In the genomic region with DNA sequence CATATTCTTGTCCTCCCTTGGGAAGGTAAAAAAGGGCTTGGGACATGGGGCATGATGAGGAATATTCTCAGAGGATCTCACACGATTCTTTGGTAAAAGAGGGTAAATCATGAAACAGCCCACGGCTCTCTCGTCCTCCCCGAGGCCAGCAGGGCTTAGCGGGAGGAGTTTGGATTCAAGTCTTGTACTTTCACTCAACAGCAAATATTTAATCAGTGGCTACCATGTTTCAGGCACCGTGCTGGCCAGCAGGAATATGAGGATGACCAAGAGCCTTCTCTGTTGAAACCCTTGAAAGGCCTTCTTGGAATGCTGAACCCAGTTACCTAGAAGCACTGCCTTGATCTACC, we compare ENCODE assay signal across 10 cellular contexts. TPM values are rescaled to one million over a fixed set of nuclear protein-coding genes. Genes with fewer than 3 reads are reported as not detected.
A peak's percentile ranks its signal among the peaks of the same experiment; 100 is the strongest.
DNase-seq lines count a peak whose midpoint lies in the region; ATAC-seq and TF ChIP-seq lines count a peak whose summit lies in the region.
"Had no signal": no experiment of that assay in that cellular context is flagged by ENCODE, and none has a peak within 500 bp of the region (broad histone marks: within the 10 kb centered on the region; RNA-seq: fewer than 3 reads in every experiment).

No MANE protein-coding gene starts in this region.

- H3K4me3 ChIP-seq in HCT116 (replicated peaks in 1 of 2; ENCODE audit: low read depth in 1 of 2, low read length in 2 of 2) = no peak overlapping the region
- no peak overlapping the region for H3K4me3 ChIP-seq in gastroesophageal sphincter
- peak overlapping the region in 1 of 8 donors; percentile 46 for H3K4me3 ChIP-seq in spleen

- H3K9ac ChIP-seq in HCT116 (ENCODE audit: low read length) = 0 out of 2 replicates have a peak overlapping the region, but pooled peaks have one; percentile 1

- no peak for DNase-seq in HCT116 (ENCODE audit: low read depth, low spot score)
- DNase-seq in activated CD4-positive, alpha-beta memory T cell treated with anti-CD3 and anti-CD28 coated beads, Interleukin-2, amount 10 ng/mL, durations not matched to agents 7 days and 5 days = no peak
- no peak for DNase-seq in spleen
- DNase-seq in midbrain (lab: John Stamatoyannopoulos, UW) = no peak
- no peak for DNase-seq in stimulated activated CD8-positive, alpha-beta memory T cell treated with anti-CD3 and anti-CD28 coated beads, Interleukin-4, amount 100 ng/mL, for 48 hours
- no peak for DNase-seq in pons (ENCODE audit: low spot score)
- DNase-seq: NCI-H526 had no signal

- RAD21 ChIA-PET in HCT116 (lab: Charles Lee; ENCODE audit: low non-redundant PET in 1 of 2, low total read pairs in 2 of 2, uncharacterized antibody in 2 of 2, unreplicated experiment in 2 of 2) = no interaction called here

- H3K9me3 Mint-ChIP-seq in activated CD4-positive, alpha-beta memory T cell treated with anti-CD3 and anti-CD28 coated beads, Interleukin-2, amount 10 ng/mL, durations not matched to agents 7 days and 5 days = no peaks in the 10 kb centered on the region

- no peak for TF ChIP-seq EP300 in gastroesophageal sphincter (IDR thresholded peaks at IDR 0.05)

- 29 to 48% methylated on average over 3 to 6 of the region's 6 CpGs for WGBS in gastroesophageal sphincter (ENCODE audit: low coverage in 1 of 2), 2 donors
- 57 to 77% (median 61%) methylated on average over 6 of the region's 6 CpGs for WGBS in spleen, 5 donors

- BruUV-seq in HCT116 (replicated peaks; lab: Mats Ljungman, UMichigan) = no TSS peak

- H3K4me1 Mint-ChIP-seq in activated CD4-positive, alpha-beta memory T cell treated with anti-CD3 and anti-CD28 coated beads, Interleukin-2, amount 10 ng/mL, durations not matched to agents 7 days and 5 days = peaks cover 86% of the 10 kb centered on the region

- H3K36me3 ChIP-seq in HCT116 (ENCODE audit: control insufficient read depth in 1 of 2, insufficient read depth in 2 of 2, low read length in 2 of 2) = peaks cover 0 to 24% of the 10 kb centered on the region in 2 experiments; a peak in 2 of 4 replicates
- H3K36me3 ChIP-seq in gastroesophageal sphincter = peaks cover 0 to 6% of the 10 kb centered on the region in 2 donors
- peaks cover 0 to 33% (median 0%) of the 10 kb centered on the region in 6 donors for H3K36me3 ChIP-seq in spleen

- peaks cover 69% of the 10 kb centered on the region for H3K36me3 Mint-ChIP-seq in activated CD4-positive, alpha-beta memory T cell treated with anti-CD3 and anti-CD28 coated beads, Interleukin-2, amount 10 ng/mL, durations not matched to agents 7 days and 5 days (ENCODE audit: low read depth)

- no peak for TF ChIP-seq CTCF in HCT116 (IDR thresholded peaks at IDR 0.05 in 2 of 3, conservative IDR thresholded peaks at IDR 0.05 in 1 of 3; ENCODE audit: borderline replicate concordance in 1 of 3, insufficient read depth in 1 of 3, low read depth in 2 of 3, low read length in 2 of 3)
- no peak for TF ChIP-seq CTCF in gastroesophageal sphincter (IDR thresholded peaks at IDR 0.05)
- no peak for TF ChIP-seq CTCF in spleen (IDR thresholded peaks at IDR 0.05 in 8 of 11, conservative IDR thresholded peaks at IDR 0.05 in 3 of 11)

- H3K9me2 ChIP-seq in HCT116 (ENCODE audit: insufficient read depth) = no peaks in the 10 kb centered on the region

- H3K27me3 ChIP-seq in HCT116 (ENCODE audit: insufficient read depth, low read length) = no peaks in the 10 kb centered on the region
- no peaks in the 10 kb centered on the region for H3K27me3 ChIP-seq in gastroesophageal sphincter
- no peaks in the 10 kb centered on the region for H3K27me3 ChIP-seq in spleen (replicated peaks in 1 of 7)

- H3K4me1 ChIP-seq in HCT116 (ENCODE audit: control insufficient read depth in 1 of 2, insufficient read depth in 2 of 2, low read length in 2 of 2) = peaks cover 52 to 84% of the 10 kb centered on the region in 2 experiments
- peaks cover 40 to 98% (median 83%) of the 10 kb centered on the region in 3 donors for H3K4me1 ChIP-seq in gastroesophageal sphincter
- H3K4me1 ChIP-seq in spleen = peaks cover 60 to 100% (median 94%) of the 10 kb centered on the region in 6 donors

- H3K9me3 ChIP-seq in HCT116 (ENCODE audit: control insufficient read depth in 1 of 2, insufficient read depth in 1 of 2, low read depth in 1 of 2, low read length in 2 of 2) (no peaks in the 10 kb centered on the region), gastroesophageal sphincter (no peaks in the 10 kb centered on the region), spleen (no peaks in the 10 kb centered on the region)

- H3K4me3 Mint-ChIP-seq in activated CD4-positive, alpha-beta memory T cell treated with anti-CD3 and anti-CD28 coated beads, Interleukin-2, amount 10 ng/mL, durations not matched to agents 7 days and 5 days = peak overlapping the region; percentile 36

- peak overlapping the region; percentile 40 for H3K27ac ChIP-seq in HCT116 (ENCODE audit: low read depth, low read length)
- peak overlapping the region; percentile 81 to 98 (median 93) for H3K27ac ChIP-seq in gastroesophageal sphincter
- H3K27ac ChIP-seq in spleen = peak overlapping the region; percentile 61 to 99 (median 82)

- H3K27ac Mint-ChIP-seq in activated CD4-positive, alpha-beta memory T cell treated with anti-CD3 and anti-CD28 coated beads, Interleukin-2, amount 10 ng/mL, durations not matched to agents 7 days and 5 days = peak overlapping the region; percentile 75

- no peak for TF ChIP-seq RAD21 in HCT116 (IDR thresholded peaks at IDR 0.05; ENCODE audit: low read depth)

- peaks cover 100% of the 10 kb centered on the region for H3K79me2 ChIP-seq in HCT116 (ENCODE audit: insufficient read depth, low read length)

- H2AFZ ChIP-seq in HCT116 (ENCODE audit: low read depth, low read length, poor library complexity, severe bottlenecking) = no peak overlapping the region

- TF ChIP-seq POLR2A in HCT116 (IDR thresholded peaks at IDR 0.05; ENCODE audit: borderline replicate concordance, extremely low read depth, insufficient read depth, insufficient read length) (no peak), gastroesophageal sphincter (IDR thresholded peaks at IDR 0.05) (no peak), spleen (IDR thresholded peaks at IDR 0.05) (no peak)

- POLR2A ChIA-PET in HCT116 (lab: Charles Lee) = interaction anchor here (0.6 to 0.7 kb wide), 2 partner anchors 9 to 69 kb away, joined by 3 to 4 read pairs; partner anchors contain the start of gene MAP3K14
- POLR2A ChIA-PET in activated CD4-positive, alpha-beta memory T cell treated with anti-CD3 and anti-CD28 coated beads, Interleukin-2, amount 10 ng/mL, durations not matched to agents 7 days and 5 days (lab: Charles Lee) = interaction anchor here (0.9 to 9.9 kb wide), 7 partner anchors 10 to 159 kb away, joined by 3 to 135 read pairs (median 4); partner anchors contain the start of genes HEXIM1, HEXIM2 and MAP3K14

- CTCF ChIA-PET in HCT116 (lab: Charles Lee) = interaction anchor here (0.6 to 1.5 kb wide), 2 partner anchors 12 to 21 kb away, joined by 3 to 4 read pairs; no protein-coding TSS in a partner anchor
- CTCF ChIA-PET in activated CD4-positive, alpha-beta memory T cell treated with anti-CD3 and anti-CD28 coated beads, Interleukin-2, amount 10 ng/mL, durations not matched to agents 7 days and 5 days (lab: Charles Lee) = interaction anchor here (1.0 to 1.9 kb wide), 2 partner anchors 11 to 31 kb away, joined by 3 to 9 read pairs; no protein-coding TSS in a partner anchor

- no peaks in the 10 kb centered on the region for H3K27me3 Mint-ChIP-seq in activated CD4-positive, alpha-beta memory T cell treated with anti-CD3 and anti-CD28 coated beads, Interleukin-2, amount 10 ng/mL, durations not matched to agents 7 days and 5 days

- peaks cover 36% of the 10 kb centered on the region; the same call in 1 of the 2 replicates for H4K20me1 ChIP-seq in HCT116 (ENCODE audit: insufficient read depth)

- intact Hi-C loops in HCT116 (cut with micrococcal nuclease) (no loop called here), spleen (cut with DNase I; ENCODE audit: low total_unique reads) (no loop called here)

- ATAC-seq in HCT116 (no peak), gastroesophageal sphincter (no peak), HG02642 (IDR thresholded peaks at IDR 0.05; ENCODE audit: poor library complexity, unreplicated experiment) (no peak)

- peak overlapping the region; percentile 42 for H3K4me2 ChIP-seq in HCT116 (ENCODE audit: low read length)

RNA-seq across cellular contexts. Expression of gene MAP3K14, which starts 8.8 kb away (rescaled TPM):
- total RNA-seq in HCT116 (2021; ENCODE audit: unreplicated experiment) (16.4 TPM), gastroesophageal sphincter (10 to 100 TPM in 3 of 4 donors, 1 to 10 TPM in 1; 8.5 to 17.5 (median 13.5) TPM), spleen (10 to 100 TPM; 22.1 to 36.3 (median 32.1) TPM)
- polyA plus RNA-seq in HCT116 (2012) = 5.8 and 6.6 TPM in 2 replicates
- 10 to 100 TPM; 28.7 to 30.6 TPM for total RNA-seq in activated CD4-positive, alpha-beta memory T cell treated with anti-CD3 and anti-CD28 coated beads, Interleukin-2, amount 10 ng/mL, durations not matched to agents 7 days and 5 days
- polyA plus RNA-seq in spleen = 10 to 100 TPM; 17.3 to 18.8 (median 18.0) TPM

RNA-seq across cellular contexts. Expression of gene SPATA32, which starts 46.1 kb away (rescaled TPM):
- total RNA-seq in HCT116 (2021; ENCODE audit: unreplicated experiment) = 0.15 TPM
- 0.05 and 0.16 TPM in 2 replicates for polyA plus RNA-seq in HCT116 (2012)
- under 1 TPM; 0.20 to 0.23 TPM for total RNA-seq in activated CD4-positive, alpha-beta memory T cell treated with anti-CD3 and anti-CD28 coated beads, Interleukin-2, amount 10 ng/mL, durations not matched to agents 7 days and 5 days
- not detected for total RNA-seq in gastroesophageal sphincter
- under 1 TPM in 1 of 7 donors, not detected in 6; 0.17 TPM for total RNA-seq in spleen
- polyA plus RNA-seq in spleen = under 1 TPM in 2 of 3 donors, not detected in 1; 0.08 to 0.09 TPM
- total RNA-seq: mesenteric fat pad had no signal

Comparison
In these comparisons a context has a peak if more than half of its experiments do, and no peak if none do; other contexts are left out.
1. H3K27ac ChIP-seq: peak in every context shown above with its lines; median percentile 93 in gastroesophageal sphincter; 82 in spleen; 40 in HCT116.